Comparison of ENCODE assay signal across 8 cellular contexts in genomic region chr12:120944645-120945217, GRCh38. TPM values are rescaled to one million over a fixed set of nuclear protein-coding genes. Genes with fewer than 3 reads are reported as not detected.
A peak's percentile ranks its signal among the peaks of the same experiment; 100 is the strongest.
DNase-seq lines count a peak whose midpoint lies in the region; ATAC-seq and TF ChIP-seq lines count a peak whose summit lies in the region.

No MANE protein-coding gene starts in this region.

- no peak overlapping the region for H3K4me3 ChIP-seq in MM.1S (ENCODE audit: low read length)
- no peak overlapping the region for H3K4me3 ChIP-seq in choroid plexus epithelial cell (ENCODE audit: low read depth, low read length)

- H3K36me3 ChIP-seq in MM.1S (replicated peaks; ENCODE audit: insufficient read depth, low read length) = no peaks in the 10 kb centered on the region

- no peaks in the 10 kb centered on the region for H3K9me3 ChIP-seq in MM.1S (replicated peaks; ENCODE audit: insufficient read depth, low read length)

- DNase-seq in GM04504 (ENCODE audit: low read depth) = peak; percentile 13
- DNase-seq in MM.1S = peak; percentile 7
- DNase-seq in activated CD4-positive, alpha-beta T cell treated with anti-CD3 and anti-CD28 coated beads for 1 hour = peak; percentile 43
- peak; percentile 58 for DNase-seq in choroid plexus epithelial cell (ENCODE audit: low read depth)
- peak; percentile 50 to 53 for DNase-seq in lung microvascular endothelial cell (ENCODE audit: low read depth in 2 of 2)
- DNase-seq in stimulated activated CD8-positive, alpha-beta memory T cell treated with anti-CD3 and anti-CD28 coated beads, Interleukin-4, amount 100 ng/mL, for 48 hours = peak; percentile 88
- DNase-seq in middle frontal gyrus (ENCODE audit: extremely low spot score, low spot score) = no peak

- H3K27ac ChIP-seq in MM.1S (ENCODE audit: low read length) = no peak overlapping the region

- no peaks in the 10 kb centered on the region for H3K4me1 ChIP-seq in MM.1S (ENCODE audit: low read length)

- H3K27me3 ChIP-seq in MM.1S (replicated peaks; ENCODE audit: insufficient read depth, low read length) = no peaks in the 10 kb centered on the region

- no peak overlapping the region for H2AFZ ChIP-seq in MM.1S (ENCODE audit: low read length)

- H3K79me2 ChIP-seq in MM.1S (ENCODE audit: low read length) = no peaks in the 10 kb centered on the region

- no peaks in the 10 kb centered on the region for H3K9me2 ChIP-seq in MM.1S (replicated peaks; ENCODE audit: insufficient read depth, low read length)

- H3K9ac ChIP-seq in MM.1S (ENCODE audit: low read length) = no peak overlapping the region

- no peak for ATAC-seq in GM21515 (IDR thresholded peaks at IDR 0.05; ENCODE audit: unreplicated experiment)

- H4K20me1 ChIP-seq in MM.1S (ENCODE audit: insufficient read depth, low read length) = no peaks in the 10 kb centered on the region

- H3K4me2 ChIP-seq in MM.1S (ENCODE audit: low read depth, low read length) = no peak overlapping the region

- H3F3A ChIP-seq in MM.1S (ENCODE audit: insufficient read depth, low read length) = no peaks in the 10 kb centered on the region

- TF ChIP-seq CTCF in MM.1S (IDR thresholded peaks at IDR 0.05; ENCODE audit: low read length) (peak; percentile 49), choroid plexus epithelial cell (conservative IDR thresholded peaks at IDR 0.05; ENCODE audit: low read depth, low read length) (peak; percentile 87)

RNA-seq across cellular contexts. Expression of gene HNF1A, which starts 33.6 kb away (rescaled TPM):
- total RNA-seq in lung microvascular endothelial cell = not detected in 2 replicates

RNA-seq across cellular contexts. Expression of gene SPPL3, which starts 40.6 kb away (rescaled TPM):
- 3.5 and 6.0 TPM in 2 replicates for total RNA-seq in lung microvascular endothelial cell
